ENCODE assay signal across 9 cellular contexts in genomic region chr15:65856821-65857455, GRCh38. TPM values are rescaled to one million over a fixed set of nuclear protein-coding genes. Genes with fewer than 3 reads are reported as not detected.
DNase-seq lines count a peak whose midpoint lies in the region; ATAC-seq and TF ChIP-seq lines count a peak whose summit lies in the region.
"Had no signal": no experiment of that assay in that cellular context is flagged by ENCODE, and none has a peak within 500 bp of the region (broad histone marks: within the 10 kb centered on the region; RNA-seq: fewer than 3 reads in every experiment).

No MANE protein-coding gene starts in this region.

- no peaks in the 10 kb centered on the region for H3K36me3 ChIP-seq in Panc1 (ENCODE audit: control insufficient read depth, insufficient read depth, low read length)

- POLR2A ChIA-PET in Panc1 (lab: Charles Lee) = interaction anchor here (0.7 kb wide), 1 partner anchor 12 kb away, joined by 3 read pairs; the partner anchor contains the start of gene RAB11A

- CTCF ChIA-PET in Panc1 (lab: Charles Lee) = interaction anchor here (0.7 to 1.2 kb wide), 8 partner anchors 11 to 241 kb away, joined by 3 to 8 read pairs (median 5); no protein-coding TSS in a partner anchor

- H3K9me3 ChIP-seq in Panc1 (ENCODE audit: control insufficient read depth, insufficient read depth, low read depth, low read length) = no peaks in the 10 kb centered on the region

- ATAC-seq in Panc1 = peak; percentile 84
- no peak for ATAC-seq in GM18907 (IDR thresholded peaks at IDR 0.05; ENCODE audit: unreplicated experiment)

- no peaks in the 10 kb centered on the region for H3K27me3 ChIP-seq in Panc1 (ENCODE audit: control insufficient read depth, insufficient read depth, low read length)

- H3K27me3 Mint-ChIP-seq in activated T-helper 1 cell treated with anti-CD3 and anti-CD28 coated beads, Interleukin-12 subunit alpha, Interleukin-12 subunit beta, Interleukin-2, Interleukin-4 antibody, amounts not matched to agents 30 ng/mL and 10 ng/mL and 1 ng/mL, durations not matched to agents 14 hours and 24 hours and 36 hours (ENCODE audit: insufficient read depth) = peaks cover 6% of the 10 kb centered on the region
- H3K27me3 Mint-ChIP-seq: stimulated activated naive CD8-positive, alpha-beta T cell treated with anti-CD3 and anti-CD28 coated beads, Interleukin-15, Interleukin-2, amounts not matched to agents 100 ng/mL and 50 ng/mL, for 24 hours had no signal

- peak; percentile 32 for DNase-seq in AG08396 (ENCODE audit: low spot score)
- peak; percentile 54 for DNase-seq in GM13976 (ENCODE audit: low spot score)
- no peak for DNase-seq in Panc1 (ENCODE audit: low read depth, low spot score)
- DNase-seq in activated T-helper 1 cell treated with anti-CD3 and anti-CD28 coated beads, Interleukin-12 subunit alpha, Interleukin-12 subunit beta, Interleukin-2, Interleukin-4 antibody, amounts not matched to agents 30 ng/mL and 10 ng/mL and 1 ng/mL, durations not matched to agents 14 hours and 24 hours and 36 hours (ENCODE audit: low spot score) = peak; percentile 70
- DNase-seq in glomerular visceral epithelial cell (ENCODE audit: extremely low spot score) = peak; percentile 61
- peak; percentile 11 for DNase-seq in retina
- DNase-seq in posterior vena cava (ENCODE audit: low spot score) = no peak

- no peak overlapping the region for H3K4me3 Mint-ChIP-seq in activated T-helper 1 cell treated with anti-CD3 and anti-CD28 coated beads, Interleukin-12 subunit alpha, Interleukin-12 subunit beta, Interleukin-2, Interleukin-4 antibody, amounts not matched to agents 30 ng/mL and 10 ng/mL and 1 ng/mL, durations not matched to agents 14 hours and 24 hours and 36 hours
- H3K4me3 Mint-ChIP-seq: stimulated activated naive CD8-positive, alpha-beta T cell treated with anti-CD3 and anti-CD28 coated beads, Interleukin-15, Interleukin-2, amounts not matched to agents 100 ng/mL and 50 ng/mL, for 24 hours had no signal

- H3K9me3 Mint-ChIP-seq in activated T-helper 1 cell treated with anti-CD3 and anti-CD28 coated beads, Interleukin-12 subunit alpha, Interleukin-12 subunit beta, Interleukin-2, Interleukin-4 antibody, amounts not matched to agents 30 ng/mL and 10 ng/mL and 1 ng/mL, durations not matched to agents 14 hours and 24 hours and 36 hours = no peaks in the 10 kb centered on the region
- H3K9me3 Mint-ChIP-seq: stimulated activated naive CD8-positive, alpha-beta T cell treated with anti-CD3 and anti-CD28 coated beads, Interleukin-15, Interleukin-2, amounts not matched to agents 100 ng/mL and 50 ng/mL, for 24 hours had no signal

- H3K4me3 ChIP-seq in Panc1 (ENCODE audit: low read depth in 2 of 2, low read length in 2 of 2) = no peak overlapping the region

- H3K36me3 Mint-ChIP-seq in activated T-helper 1 cell treated with anti-CD3 and anti-CD28 coated beads, Interleukin-12 subunit alpha, Interleukin-12 subunit beta, Interleukin-2, Interleukin-4 antibody, amounts not matched to agents 30 ng/mL and 10 ng/mL and 1 ng/mL, durations not matched to agents 14 hours and 24 hours and 36 hours (ENCODE audit: low read depth) = no peaks in the 10 kb centered on the region

- H3K27ac Mint-ChIP-seq in activated T-helper 1 cell treated with anti-CD3 and anti-CD28 coated beads, Interleukin-12 subunit alpha, Interleukin-12 subunit beta, Interleukin-2, Interleukin-4 antibody, amounts not matched to agents 30 ng/mL and 10 ng/mL and 1 ng/mL, durations not matched to agents 14 hours and 24 hours and 36 hours = no peak overlapping the region
- H3K27ac Mint-ChIP-seq: stimulated activated naive CD8-positive, alpha-beta T cell treated with anti-CD3 and anti-CD28 coated beads, Interleukin-15, Interleukin-2, amounts not matched to agents 100 ng/mL and 50 ng/mL, for 24 hours had no signal

- in situ Hi-C loops in GM13976 (cut with MboI; ENCODE audit: low sequenced_read_pairs, unreplicated experiment) = no loop called here
- in situ Hi-C loops in Panc1 (cut with HindIII; ENCODE audit: low pct_unique_long_range_greater_than_20kb, low sequenced_read_pairs) = no loop called here

- H3K4me1 Mint-ChIP-seq in activated T-helper 1 cell treated with anti-CD3 and anti-CD28 coated beads, Interleukin-12 subunit alpha, Interleukin-12 subunit beta, Interleukin-2, Interleukin-4 antibody, amounts not matched to agents 30 ng/mL and 10 ng/mL and 1 ng/mL, durations not matched to agents 14 hours and 24 hours and 36 hours (ENCODE audit: low read depth) = no peaks in the 10 kb centered on the region

- no peak overlapping the region for H3K27ac ChIP-seq in Panc1 (ENCODE audit: low read length)

- H3K4me1 ChIP-seq in Panc1 (ENCODE audit: control insufficient read depth, insufficient read depth, low read length) = no peaks in the 10 kb centered on the region

- peak; percentile 75 for TF ChIP-seq CTCF in GM13976 (IDR thresholded peaks at IDR 0.05; ENCODE audit: borderline replicate concordance, control extremely low read depth, extremely low read depth, insufficient read depth, missing control alignments)
- TF ChIP-seq CTCF in Panc1 (IDR thresholded peaks at IDR 0.05) = peak; percentile 95

- intact Hi-C loops in Panc1 (cut with micrococcal nuclease; ENCODE audit: unreplicated experiment) (no loop called here), posterior vena cava (cut with DNase I) (no loop called here)
- intact Hi-C loops in activated T-helper 1 cell treated with anti-CD3 and anti-CD28 coated beads, Interleukin-12 subunit alpha, Interleukin-12 subunit beta, Interleukin-2, Interleukin-4 antibody, amounts not matched to agents 30 ng/mL and 10 ng/mL and 1 ng/mL, durations not matched to agents 14 hours and 24 hours and 36 hours (cut with micrococcal nuclease) = loop anchor here (1.0 to 2.0 kb wide), 2 partner anchors 24 to 219 kb away; no protein-coding TSS in a partner anchor

- no TSS peak for BruUV-seq in Panc1 (replicated peaks; lab: Mats Ljungman, UMichigan)

RNA-seq across cellular contexts. Expression of gene RAB11A, which starts 12.4 kb away (rescaled TPM):
- total RNA-seq in Panc1 (2021; ENCODE audit: unreplicated experiment) = 263 TPM
- 211 TPM for polyA plus RNA-seq in Panc1 (2012; ENCODE audit: insufficient read length)
- 161 and 171 TPM in 2 replicates for total RNA-seq in activated T-helper 1 cell treated with anti-CD3 and anti-CD28 coated beads, Interleukin-12 subunit alpha, Interleukin-12 subunit beta, Interleukin-2, Interleukin-4 antibody, amounts not matched to agents 30 ng/mL and 10 ng/mL and 1 ng/mL, durations not matched to agents 14 hours and 24 hours and 36 hours
- total RNA-seq in posterior vena cava = 100 to 1,000 TPM; 176 to 182 TPM

Comparison
In these comparisons a context has a peak if more than half of its experiments do, and no peak if none do; other contexts are left out.
1. DNase-seq: peak in AG08396 (single experiment), GM13976 (single experiment), activated T-helper 1 cell treated with anti-CD3 and anti-CD28 coated beads, Interleukin-12 subunit alpha, Interleukin-12 subunit beta, Interleukin-2, Interleukin-4 antibody, amounts not matched to agents 30 ng/mL and 10 ng/mL and 1 ng/mL, durations not matched to agents 14 hours and 24 hours and 36 hours (single experiment), glomerular visceral epithelial cell (single experiment) and retina (single experiment); none in Panc1 (single experiment) and posterior vena cava (single experiment).